9 cellular contexts compared by ENCODE assay signal in genomic region chr15:50247819-50248650, GRCh38. TPM values are rescaled to one million over a fixed set of nuclear protein-coding genes. Genes with fewer than 3 reads are reported as not detected.
DNase-seq lines count a peak whose midpoint lies in the region; ATAC-seq and TF ChIP-seq lines count a peak whose summit lies in the region.
"Had no signal": no experiment of that assay in that cellular context is flagged by ENCODE, and none has a peak within 500 bp of the region (broad histone marks: within the 10 kb centered on the region; RNA-seq: fewer than 3 reads in every experiment).

No MANE protein-coding gene starts in this region.

- no peaks in the 10 kb centered on the region for H3K36me3 ChIP-seq in Loucy (ENCODE audit: insufficient read depth, low read length)
- no peaks in the 10 kb centered on the region for H3K36me3 ChIP-seq in naive thymus-derived CD4-positive, alpha-beta T cell (ENCODE audit: control insufficient read depth in 2 of 3, insufficient read depth in 3 of 3, low read length in 3 of 3)
- H3K36me3 ChIP-seq: gastrocnemius medialis had no signal

- peaks cover 4% of the 10 kb centered on the region for H3K9me3 Mint-ChIP-seq in activated T-helper 17 cell treated with anti-CD3 and anti-CD28 coated beads, Interleukin-2, amount 50 U/mL, for 72 hours
- no peaks in the 10 kb centered on the region for H3K9me3 Mint-ChIP-seq in naive thymus-derived CD4-positive, alpha-beta T cell

- H2AFZ ChIP-seq in Loucy (ENCODE audit: low read length) = peak overlapping the region; percentile 65

- DNase-seq in naive thymus-derived CD4-positive, alpha-beta T cell = peak in 8 of 9 donors; percentile 18 to 62 (median 53)
- DNase-seq in NCI-H1048 (lab: John Stamatoyannopoulos, UW) (no peak), cerebellar cortex (ENCODE audit: low spot score) (no peak), putamen (ENCODE audit: low spot score) (no peak)
- DNase-seq: gastrocnemius medialis had no signal

- H3K4me1 Mint-ChIP-seq in activated T-helper 17 cell treated with anti-CD3 and anti-CD28 coated beads, Interleukin-2, amount 50 U/mL, for 72 hours = peaks cover 15% of the 10 kb centered on the region
- peaks cover 7 to 65% (median 22%) of the 10 kb centered on the region in 7 donors for H3K4me1 Mint-ChIP-seq in naive thymus-derived CD4-positive, alpha-beta T cell

- peaks cover 38% of the 10 kb centered on the region for H3K4me1 ChIP-seq in Loucy (ENCODE audit: insufficient read depth, low read length, poor library complexity, severe bottlenecking)
- H3K4me1 ChIP-seq in naive thymus-derived CD4-positive, alpha-beta T cell (ENCODE audit: control insufficient read depth in 2 of 2, insufficient read depth in 2 of 2, low read length in 2 of 2) = peaks cover 8 to 12% of the 10 kb centered on the region in 2 donors
- H3K4me1 ChIP-seq: gastrocnemius medialis had no signal

- CTCF ChIA-PET in naive thymus-derived CD4-positive, alpha-beta T cell (lab: Charles Lee) = no interaction called here

- POLR2A ChIA-PET in naive thymus-derived CD4-positive, alpha-beta T cell (lab: Charles Lee) = interaction anchor here (1.0 to 1.2 kb wide), 2 partner anchors 103 to 106 kb away, joined by 3 read pairs; partner anchors contain the start of gene GABPB1

- intact Hi-C loops in naive thymus-derived CD4-positive, alpha-beta T cell (cut with micrococcal nuclease) = loop anchor here (1.0 to 5.0 kb wide), 6 partner anchors 14 to 174 kb away; partner anchors contain the start of genes SLC27A2 (in 1 of the 2) and USP8 (in 1 of the 2)

- H3K4me3 Mint-ChIP-seq in activated T-helper 17 cell treated with anti-CD3 and anti-CD28 coated beads, Interleukin-2, amount 50 U/mL, for 72 hours = peak overlapping the region; percentile 78
- peak overlapping the region; percentile 55 to 88 (median 84) for H3K4me3 Mint-ChIP-seq in naive thymus-derived CD4-positive, alpha-beta T cell

- H4K20me1 ChIP-seq in Loucy (ENCODE audit: insufficient read depth, low read length, poor library complexity, severe bottlenecking) = no peaks in the 10 kb centered on the region

- peak overlapping the region; percentile 49 for H3K4me3 ChIP-seq in Loucy (ENCODE audit: low read length, poor library complexity, severe bottlenecking)
- peak overlapping the region; percentile 53 for H3K4me3 ChIP-seq in naive thymus-derived CD4-positive, alpha-beta T cell (ENCODE audit: low read length)
- H3K4me3 ChIP-seq: gastrocnemius medialis had no signal

- peak overlapping the region; percentile 53 for H3K27ac ChIP-seq in naive thymus-derived CD4-positive, alpha-beta T cell (ENCODE audit: low read depth, low read length)
- H3K27ac ChIP-seq: gastrocnemius medialis had no signal

- peak overlapping the region; percentile 59 for H3K4me2 ChIP-seq in Loucy (ENCODE audit: low read depth, low read length, poor library complexity, severe bottlenecking)

- peak; percentile 97 for ATAC-seq in GM21723 (IDR thresholded peaks at IDR 0.05; ENCODE audit: unreplicated experiment)
- peak; percentile 95 for ATAC-seq in activated T-helper 17 cell treated with anti-CD3 and anti-CD28 coated beads, Interleukin-2, amount 50 U/mL, for 72 hours (replicated peaks)
- ATAC-seq in naive thymus-derived CD4-positive, alpha-beta T cell = peak; percentile 93

- H3F3A ChIP-seq in Loucy (ENCODE audit: low read depth) = no peaks in the 10 kb centered on the region

- H3K27me3 ChIP-seq in Loucy (ENCODE audit: insufficient read depth, low read length, poor library complexity, severe bottlenecking) = no peaks in the 10 kb centered on the region
- H3K27me3 ChIP-seq in naive thymus-derived CD4-positive, alpha-beta T cell (ENCODE audit: control insufficient read depth in 2 of 2, insufficient read depth in 2 of 2, low read length in 2 of 2) = no peaks in the 10 kb centered on the region
- H3K27me3 ChIP-seq: gastrocnemius medialis had no signal

- no peak for TF ChIP-seq CTCF in Loucy (conservative IDR thresholded peaks at IDR 0.05; ENCODE audit: low read length)

- H3K27me3 Mint-ChIP-seq in activated T-helper 17 cell treated with anti-CD3 and anti-CD28 coated beads, Interleukin-2, amount 50 U/mL, for 72 hours = no peaks in the 10 kb centered on the region
- H3K27me3 Mint-ChIP-seq in naive thymus-derived CD4-positive, alpha-beta T cell = peaks cover 0 to 5% (median 0%) of the 10 kb centered on the region in 5 donors

- no peaks in the 10 kb centered on the region for H3K79me2 ChIP-seq in Loucy (ENCODE audit: insufficient read depth, low read length)

- H3K9ac ChIP-seq in Loucy (ENCODE audit: low read depth, low read length, poor library complexity, severe bottlenecking) = peak overlapping the region; percentile 67

- H3K36me3 Mint-ChIP-seq in activated T-helper 17 cell treated with anti-CD3 and anti-CD28 coated beads, Interleukin-2, amount 50 U/mL, for 72 hours (ENCODE audit: low read depth) = no peaks in the 10 kb centered on the region
- H3K36me3 Mint-ChIP-seq in naive thymus-derived CD4-positive, alpha-beta T cell = peaks cover 0 to 3% (median 0%) of the 10 kb centered on the region in 5 donors

- TF ChIP-seq POLR2A in GM15510 (IDR thresholded peaks at IDR 0.05; ENCODE audit: borderline replicate concordance, extremely low read depth, insufficient read length) = peak; percentile 46

- H3K27ac Mint-ChIP-seq in activated T-helper 17 cell treated with anti-CD3 and anti-CD28 coated beads, Interleukin-2, amount 50 U/mL, for 72 hours = peak overlapping the region; percentile 72
- H3K27ac Mint-ChIP-seq in naive thymus-derived CD4-positive, alpha-beta T cell = peak overlapping the region; percentile 89 to 99 (median 94)

- H3K9me3 ChIP-seq in Loucy (ENCODE audit: insufficient read depth, low read depth, low read length) = no peaks in the 10 kb centered on the region
- no peaks in the 10 kb centered on the region for H3K9me3 ChIP-seq in naive thymus-derived CD4-positive, alpha-beta T cell (ENCODE audit: control insufficient read depth in 2 of 3, low read length in 3 of 3)
- H3K9me3 ChIP-seq: gastrocnemius medialis had no signal

- no peaks in the 10 kb centered on the region for H3K9me2 ChIP-seq in Loucy (replicated peaks; ENCODE audit: low read depth, low read length)

RNA-seq across cellular contexts. Expression of gene HDC, which starts 17.5 kb away (rescaled TPM):
- total RNA-seq in activated T-helper 17 cell treated with anti-CD3 and anti-CD28 coated beads, Interleukin-2, amount 50 U/mL, for 72 hours = 1 to 10 TPM in 1 of 2 donors, not detected in 1; 1.2 TPM
- total RNA-seq in naive thymus-derived CD4-positive, alpha-beta T cell = 10 to 100 TPM in 2 of 5 experiments, under 1 TPM in 1, not detected in 2; 0.19 to 81.2 (median 35.1) TPM
- polyA plus RNA-seq in naive thymus-derived CD4-positive, alpha-beta T cell = not detected

Comparison
In these comparisons a context has a peak if more than half of its experiments do, and no peak if none do; other contexts are left out.
1. DNase-seq: peak in naive thymus-derived CD4-positive, alpha-beta T cell (8 of 9); none in NCI-H1048 (single experiment), cerebellar cortex (single experiment) and putamen (single experiment).
2. Peak in every context shown above with its lines, with median percentiles within 50 percentile points of each other: ATAC-seq.